11 cellular contexts compared by ENCODE assay signal in genomic region chr3:136171097-136171542, GRCh38. TPM values are rescaled to one million over a fixed set of nuclear protein-coding genes. Genes with fewer than 3 reads are reported as not detected.
DNase-seq lines count a peak whose midpoint lies in the region; ATAC-seq, FAIRE-seq and TF ChIP-seq lines count a peak whose summit lies in the region.
"Had no signal": no experiment of that assay in that cellular context is flagged by ENCODE, and none has a peak within 500 bp of the region (broad histone marks: within the 10 kb centered on the region; RNA-seq: fewer than 3 reads in every experiment).

No MANE protein-coding gene starts in this region.

- in situ Hi-C loops in ACHN (cut with HindIII; ENCODE audit: low pct_ligation_motif_present, low pct_unique_long_range_greater_than_20kb, low sequenced_read_pairs): no loop called here

- H3K27ac ChIP-seq in PC-9 (peak overlapping the region; percentile 53), endothelial cell of umbilical vein (ENCODE audit: insufficient read depth, low read depth, low read length) (peak overlapping the region; percentile 35)
- H3K27ac ChIP-seq in effector memory CD4-positive, alpha-beta T cell (ENCODE audit: insufficient read depth, low read length, poor library complexity, severe bottlenecking): no peak overlapping the region

- H3K4me2 ChIP-seq in PC-9 (no peak overlapping the region), endothelial cell of umbilical vein (ENCODE audit: insufficient read depth, low read length) (peak overlapping the region; percentile 57)

- no peaks in the 10 kb centered on the region for H3K36me3 Mint-ChIP-seq in stimulated activated effector memory CD8-positive, alpha-beta T cell treated with anti-CD3 and anti-CD28 coated beads, Interleukin-12 subunit alpha, Interleukin-12 subunit beta, amount 100 ng/mL, for 72 hours

- dilution Hi-C loops in endothelial cell of umbilical vein (cut with MboI; ENCODE audit: extremely low pct_ligation_motif_present, low sequenced_read_pairs): no loop called here

- H3K27me3 ChIP-seq in PC-9 (ENCODE audit: insufficient read depth, low read depth) (no peaks in the 10 kb centered on the region), endothelial cell of umbilical vein (ENCODE audit: control insufficient read depth in 2 of 2, insufficient read depth in 2 of 2, low read length in 2 of 2) (no peaks in the 10 kb centered on the region)
- no peaks in the 10 kb centered on the region for H3K27me3 ChIP-seq in effector memory CD4-positive, alpha-beta T cell (replicated peaks; ENCODE audit: control insufficient read depth, insufficient read depth, low read length, poor library complexity, severe bottlenecking)

- H2AFZ ChIP-seq in PC-9 (no peak overlapping the region), endothelial cell of umbilical vein (ENCODE audit: low read depth, low read length) (no peak overlapping the region)

- H3K9me3 ChIP-seq in PC-9 (ENCODE audit: insufficient read depth, low read depth): no peaks in the 10 kb centered on the region
- H3K9me3 ChIP-seq in endothelial cell of umbilical vein (replicated peaks; ENCODE audit: control insufficient read depth, insufficient read depth, low read length): no peaks in the 10 kb centered on the region
- no peaks in the 10 kb centered on the region for H3K9me3 ChIP-seq in effector memory CD4-positive, alpha-beta T cell (ENCODE audit: control insufficient read depth, low read length)

- no peak overlapping the region for H3K9ac ChIP-seq in endothelial cell of umbilical vein (replicated peaks; ENCODE audit: extremely low read depth, insufficient read depth, low read length)

- DNase-seq in activated naive CD4-positive, alpha-beta T cell treated with anti-CD3 and anti-CD28 coated beads, Interleukin-2, amount 50 U/mL, for 16 hours: peak; percentile 21
- DNase-seq in activated naive CD4-positive, alpha-beta T cell (lab: John Stamatoyannopoulos, UW): no peak
- DNase-seq in PC-9 (no peak), endothelial cell of umbilical vein (ENCODE audit: low read depth, low spot score) (peak; percentile 24), T-helper 1 cell (no peak), ACHN (no peak)
- DNase-seq in stimulated activated effector memory CD8-positive, alpha-beta T cell treated with anti-CD3 and anti-CD28 coated beads, Interleukin-12 subunit alpha, Interleukin-12 subunit beta, amount 100 ng/mL, for 72 hours (ENCODE audit: low spot score in 2 of 2): no peak
- no peak for DNase-seq in effector memory CD4-positive, alpha-beta T cell
- DNase-seq: NCI-H345 had no signal

- BruUV-seq in PC-9 (replicated peaks; lab: Mats Ljungman, UMichigan) (no TSS peak), endothelial cell of umbilical vein (replicated peaks; lab: Mats Ljungman, UMichigan) (no TSS peak)

- TF ChIP-seq CTCF in PC-9 (conservative IDR thresholded peaks at IDR 0.05) (no peak), endothelial cell of umbilical vein (IDR thresholded peaks at IDR 0.05; ENCODE audit: extremely low read depth in 1 of 2, insufficient read depth in 1 of 2, low read depth in 1 of 2, low read length in 2 of 2) (no peak)

- ATAC-seq in stimulated activated effector memory CD8-positive, alpha-beta T cell treated with anti-CD3 and anti-CD28 coated beads, Interleukin-12 subunit alpha, Interleukin-12 subunit beta, amount 100 ng/mL, for 72 hours: peak; percentile 92
- ATAC-seq: HCT116 had no signal

- H3K4me3 Mint-ChIP-seq in stimulated activated effector memory CD8-positive, alpha-beta T cell treated with anti-CD3 and anti-CD28 coated beads, Interleukin-12 subunit alpha, Interleukin-12 subunit beta, amount 100 ng/mL, for 72 hours: no peak overlapping the region

- H3K4me1 Mint-ChIP-seq in stimulated activated effector memory CD8-positive, alpha-beta T cell treated with anti-CD3 and anti-CD28 coated beads, Interleukin-12 subunit alpha, Interleukin-12 subunit beta, amount 100 ng/mL, for 72 hours: peaks cover 31% of the 10 kb centered on the region

- no peaks in the 10 kb centered on the region for H3K9me2 ChIP-seq in PC-9 (ENCODE audit: insufficient read depth)

- H3K9me3 Mint-ChIP-seq in stimulated activated effector memory CD8-positive, alpha-beta T cell treated with anti-CD3 and anti-CD28 coated beads, Interleukin-12 subunit alpha, Interleukin-12 subunit beta, amount 100 ng/mL, for 72 hours: no peaks in the 10 kb centered on the region

- peaks cover 14% of the 10 kb centered on the region; the same call in 1 of the 2 replicates for H3F3A ChIP-seq in PC-9 (ENCODE audit: insufficient read depth, low read depth)

- no peak overlapping the region for H3K27ac Mint-ChIP-seq in stimulated activated effector memory CD8-positive, alpha-beta T cell treated with anti-CD3 and anti-CD28 coated beads, Interleukin-12 subunit alpha, Interleukin-12 subunit beta, amount 100 ng/mL, for 72 hours

- no peaks in the 10 kb centered on the region for H3K4me1 ChIP-seq in PC-9 (replicated peaks; ENCODE audit: insufficient read depth)
- peaks cover 17% of the 10 kb centered on the region for H3K4me1 ChIP-seq in endothelial cell of umbilical vein (ENCODE audit: control insufficient read depth, extremely low read depth, insufficient read depth, low read length)
- H3K4me1 ChIP-seq in effector memory CD4-positive, alpha-beta T cell (ENCODE audit: control insufficient read depth, insufficient read depth, low read length, poor library complexity, severe bottlenecking): peaks cover 26% of the 10 kb centered on the region

- H3K36me3 ChIP-seq in PC-9 (ENCODE audit: low read depth): no peaks in the 10 kb centered on the region
- no peaks in the 10 kb centered on the region for H3K36me3 ChIP-seq in endothelial cell of umbilical vein (ENCODE audit: control insufficient read depth in 2 of 2, extremely low read depth in 1 of 2, insufficient read depth in 2 of 2, low read length in 2 of 2)
- H3K36me3 ChIP-seq in effector memory CD4-positive, alpha-beta T cell (ENCODE audit: control insufficient read depth, insufficient read depth, low read length): no peaks in the 10 kb centered on the region

- CTCF ChIA-PET in PC-9 (lab: Charles Lee) (no interaction called here), endothelial cell of umbilical vein (lab: Charles Lee) (interaction anchor here (0.7 to 1.0 kb wide), 4 partner anchors 8 to 92 kb away, joined by 3 to 4 read pairs (median 3); no protein-coding TSS in a partner anchor)

- POLR2A ChIA-PET in PC-9 (lab: Charles Lee; ENCODE audit: unreplicated experiment): interaction anchor here (0.7 to 1.2 kb wide), 3 partner anchors 25 to 1773 kb away, joined by 3 to 9 read pairs (median 3); partner anchors contain the start of gene MSL2
- POLR2A ChIA-PET in endothelial cell of umbilical vein (lab: Charles Lee): no interaction called here

- H3K4me3 ChIP-seq in PC-9 (no peak overlapping the region), endothelial cell of umbilical vein (replicated peaks in 1 of 3; ENCODE audit: insufficient read depth in 1 of 3, low read depth in 1 of 3, low read length in 3 of 3) (no peak overlapping the region)
- H3K4me3 ChIP-seq in effector memory CD4-positive, alpha-beta T cell (ENCODE audit: insufficient read depth, low read depth, low read length, poor library complexity, severe bottlenecking): no peak overlapping the region

- intact Hi-C loops in PC-9 (cut with micrococcal nuclease; ENCODE audit: unreplicated experiment): no loop called here
- intact Hi-C loops in endothelial cell of umbilical vein (cut with micrococcal nuclease): no loop called here

- no peaks in the 10 kb centered on the region for H3K9me1 ChIP-seq in endothelial cell of umbilical vein (replicated peaks; ENCODE audit: control insufficient read depth, extremely low read depth, insufficient read depth, low read length)

- H3K79me2 ChIP-seq in PC-9 (ENCODE audit: low read depth) (peaks cover 100% of the 10 kb centered on the region), endothelial cell of umbilical vein (ENCODE audit: control insufficient read depth, insufficient read depth, low read length) (peaks cover 100% of the 10 kb centered on the region)

- FAIRE-seq in endothelial cell of umbilical vein (lab: Jason Lieb, UNC): peak; percentile 8
- FAIRE-seq: TTC549 had no signal

- TF ChIP-seq POLR2A in endothelial cell of umbilical vein (IDR thresholded peaks at IDR 0.05; ENCODE audit: low read depth, low read length): no peak

- peaks cover 75% of the 10 kb centered on the region for H4K20me1 ChIP-seq in PC-9 (ENCODE audit: insufficient read depth)
- peaks cover 37% of the 10 kb centered on the region for H4K20me1 ChIP-seq in endothelial cell of umbilical vein (replicated peaks; ENCODE audit: control insufficient read depth, extremely low read depth, insufficient read depth, low read length)

TF ChIP-seq in endothelial cell of umbilical vein, 7 proteins besides CTCF, POLR2A, EP300 and RAD21:
- no peak for TF ChIP-seq MYC (IDR thresholded peaks at IDR 0.05; ENCODE audit: low read depth, low read length)
- TF ChIP-seq FOS (IDR thresholded peaks at IDR 0.05; ENCODE audit: borderline replicate concordance, insufficient read depth, low read length): peak; percentile 37

RNA-seq across cellular contexts. Expression of gene MSL2, which starts 25.0 kb away (rescaled TPM):
- total RNA-seq in PC-9 (2021): 31.1 and 34.1 TPM in 2 replicates
- total RNA-seq in endothelial cell of umbilical vein: 21.9 and 23.7 TPM in 2 replicates
- polyA plus RNA-seq in endothelial cell of umbilical vein: 4.3 and 6.7 TPM in 2 replicates
- 4.5 and 5.7 TPM in 2 replicates for polyA plus RNA-seq in endothelial cell of umbilical vein (2011; cell fraction: cytosol; rRNA removed)
- 5.0 and 8.0 TPM in 2 replicates for polyA plus RNA-seq in endothelial cell of umbilical vein (2011; cell fraction: nucleus; rRNA removed)
- 8.4 and 14.1 TPM in 2 replicates for polyA plus RNA-seq in endothelial cell of umbilical vein (2012)
- polyA minus RNA-seq in endothelial cell of umbilical vein: 14.3 and 17.7 TPM in 2 replicates
- 12.2 TPM for polyA minus RNA-seq in endothelial cell of umbilical vein (2011; cell fraction: cytosol; rRNA and poly(A)+ RNA removed)
- 14.3 and 17.6 TPM in 2 replicates for polyA minus RNA-seq in endothelial cell of umbilical vein (2011; cell fraction: nucleus; rRNA and poly(A)+ RNA removed)

Comparison
In these comparisons a context has a peak if more than half of its experiments do, and no peak if none do; other contexts are left out.
1. DNase-seq: peak in activated naive CD4-positive, alpha-beta T cell treated with anti-CD3 and anti-CD28 coated beads, Interleukin-2, amount 50 U/mL, for 16 hours (single experiment) and endothelial cell of umbilical vein (single experiment); none in activated naive CD4-positive, alpha-beta T cell (0 of 4), PC-9 (0 of 2), stimulated activated effector memory CD8-positive, alpha-beta T cell treated with anti-CD3 and anti-CD28 coated beads, Interleukin-12 subunit alpha, Interleukin-12 subunit beta, amount 100 ng/mL, for 72 hours (0 of 2), effector memory CD4-positive, alpha-beta T cell (0 of 3), T-helper 1 cell (0 of 5) and ACHN (single experiment).